In the genomic region with DNA sequence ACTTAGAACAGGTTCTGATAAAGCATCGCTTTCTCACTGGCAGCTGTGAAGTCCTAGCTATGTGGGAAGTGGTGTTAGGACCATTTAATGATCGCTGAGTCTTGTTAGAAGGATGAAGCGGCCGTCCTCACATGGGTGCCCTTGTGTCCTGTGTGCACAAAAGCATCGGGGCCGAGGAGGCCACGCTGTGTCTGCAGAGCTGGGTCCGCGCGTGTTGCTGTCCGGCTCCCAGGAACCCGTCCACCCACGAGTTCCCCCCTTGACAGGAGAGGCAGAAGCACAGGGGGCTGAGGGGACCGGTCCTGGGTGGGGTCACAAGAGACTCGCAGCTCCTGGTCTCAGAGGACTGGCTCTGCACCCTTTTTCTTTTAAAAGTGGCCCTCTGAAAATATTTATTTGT, we compare ENCODE assay signal across 20 cellular contexts.
"Had no signal": no experiment of that assay in that cellular context is flagged by ENCODE, and none has a peak within 500 bp of the region (broad histone marks: within the 10 kb centered on the region; RNA-seq: fewer than 3 reads in every experiment).

No MANE protein-coding gene starts in this region.

- H3K36me3 Mint-ChIP-seq: activated naive CD8-positive, alpha-beta T cell treated with anti-CD3 and anti-CD28 coated beads for 36 hours; T-cell had no signal

- H3K9me3 ChIP-seq: tibial artery had no signal

- H3K27ac ChIP-seq: tibial artery, WERI-Rb-1 had no signal

- H3K9me3 Mint-ChIP-seq: activated naive CD8-positive, alpha-beta T cell treated with anti-CD3 and anti-CD28 coated beads for 36 hours; central memory CD8-positive, alpha-beta T cell; nephron; stimulated activated naive CD8-positive, alpha-beta T cell treated with anti-CD3 and anti-CD28 coated beads, Interleukin-15, amount 100 ng/mL, for 72 hours; T-cell; T-helper 2 cell treated with Interferon-gamma antibody and Interleukin-4, amounts not matched to agents 5 μg/mL and 100 μg/mL, for 36 hours had no signal

- H3K27me3 Mint-ChIP-seq: activated naive CD8-positive, alpha-beta T cell treated with anti-CD3 and anti-CD28 coated beads for 36 hours had no signal

- H3K4me3 Mint-ChIP-seq: activated naive CD8-positive, alpha-beta T cell treated with anti-CD3 and anti-CD28 coated beads for 36 hours; central memory CD8-positive, alpha-beta T cell; nephron; stimulated activated naive CD8-positive, alpha-beta T cell treated with anti-CD3 and anti-CD28 coated beads, Interleukin-15, amount 100 ng/mL, for 72 hours; T-helper 2 cell treated with Interferon-gamma antibody and Interleukin-4, amounts not matched to agents 5 μg/mL and 100 μg/mL, for 36 hours had no signal

- H3K27me3 ChIP-seq: tibial artery had no signal

- H3K4me3 ChIP-seq: tibial artery had no signal

- H3K36me3 ChIP-seq: WERI-Rb-1 had no signal

- ATAC-seq: esophagus mucosa, left ventricle myocardium superior had no signal

- H3K4me1 ChIP-seq: tibial artery had no signal

- DNase-seq: activated CD4-positive, alpha-beta T cell treated with anti-CD3 and anti-CD28 coated beads for 1 hour; activated CD4-positive, alpha-beta T cell treated with anti-CD3 and anti-CD28 coated beads, Interleukin-2, amount 50 U/mL, for 1 hour; activated naive CD4-positive, alpha-beta T cell treated with Interleukin-2 at 50 U/mL for 16 hours; activated naive CD8-positive, alpha-beta T cell treated with anti-CD3 and anti-CD28 coated beads for 36 hours; activated T-cell treated with anti-CD3 and anti-CD28 coated beads, Interleukin-2, amount 50 U/mL, for 1 hour; effector memory CD4-positive, alpha-beta T cell; foreskin melanocyte; left ventricle myocardium superior; mesenchymal stem cell; occipital lobe; retina; stimulated activated CD4-positive, alpha-beta T cell treated with anti-CD3 and anti-CD28 coated beads, Interleukin-4, amount 100 ng/mL, for 24 hours; stimulated activated naive CD8-positive, alpha-beta T cell treated with anti-CD3 and anti-CD28 coated beads, Interleukin-15, amount 100 ng/mL, for 72 hours; tibial artery; WERI-Rb-1 had no signal

- H3K4me1 Mint-ChIP-seq: activated naive CD8-positive, alpha-beta T cell treated with anti-CD3 and anti-CD28 coated beads for 36 hours; central memory CD8-positive, alpha-beta T cell; T-cell had no signal
